ENCODE assay signal across 8 cellular contexts in the genomic region with DNA sequence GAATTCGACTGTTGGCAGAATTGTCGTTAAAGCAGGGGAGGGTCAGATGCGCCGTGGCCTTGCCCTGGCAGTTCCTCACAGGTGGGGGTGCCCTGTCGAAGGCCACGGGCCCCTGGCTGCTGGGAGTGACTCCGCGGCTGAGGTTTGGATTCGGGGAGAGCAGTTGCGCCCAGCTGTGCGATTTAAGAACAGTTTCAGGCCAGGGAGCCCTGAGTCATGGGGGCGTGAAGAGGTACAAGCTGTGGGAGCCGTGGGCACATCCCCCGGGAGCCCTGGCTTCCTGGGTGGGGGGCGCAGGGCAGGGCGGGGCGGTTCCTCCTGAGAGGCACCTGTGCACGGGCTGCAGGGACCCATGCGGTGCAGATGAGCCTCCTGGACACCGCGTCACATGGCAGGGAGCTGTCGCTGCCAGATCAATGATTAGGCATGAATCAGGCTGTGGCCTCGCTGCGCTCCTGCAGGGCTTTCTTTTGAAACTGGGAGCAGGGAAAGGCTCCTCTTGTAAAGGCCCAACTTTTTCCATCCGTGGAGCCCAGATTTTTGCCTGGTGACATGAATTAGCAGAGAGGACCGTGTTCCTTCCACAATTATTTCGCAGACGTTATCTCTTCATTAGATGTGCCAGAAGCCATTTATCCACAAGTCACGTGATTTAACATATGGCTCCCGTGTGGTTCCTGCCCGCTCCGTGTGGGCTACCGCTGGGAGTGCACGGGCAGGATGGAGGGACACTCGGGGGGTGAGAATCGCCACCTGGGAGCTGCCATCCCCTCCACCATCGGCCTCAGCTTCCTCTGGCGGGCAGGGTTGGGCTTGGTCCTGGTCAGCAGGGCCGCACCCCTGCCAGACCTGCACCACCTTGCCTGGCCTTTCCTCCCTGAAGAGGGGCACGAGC. TPM values are rescaled to one million over a fixed set of nuclear protein-coding genes. Genes with fewer than 3 reads are reported as not detected.
DNase-seq lines count a peak whose midpoint lies in the region; ATAC-seq and TF ChIP-seq lines count a peak whose summit lies in the region.

No MANE protein-coding gene starts in this region.

- POLR2A ChIA-PET in activated naive CD8-positive, alpha-beta T cell treated with anti-CD3 and anti-CD28 coated beads, Interleukin-2, amount 10 ng/mL, durations not matched to agents 7 days and 5 days (lab: Charles Lee), result interaction anchor here (0.8 to 4.0 kb wide), 6 partner anchors 10 to 49 kb away, joined by 3 to 33 read pairs (median 4); no protein-coding TSS in a partner anchor

- no peaks in the 10 kb centered on the region for H3K36me3 Mint-ChIP-seq in activated naive CD8-positive, alpha-beta T cell treated with anti-CD3 and anti-CD28 coated beads, Interleukin-2, amount 10 ng/mL, durations not matched to agents 7 days and 5 days

- H3K4me3 Mint-ChIP-seq in activated naive CD8-positive, alpha-beta T cell treated with anti-CD3 and anti-CD28 coated beads, Interleukin-2, amount 10 ng/mL, durations not matched to agents 7 days and 5 days, result peak overlapping the region; percentile 89

- no peak for TF ChIP-seq CTCF in left ventricle myocardium inferior (IDR thresholded peaks at IDR 0.05; ENCODE audit: borderline replicate concordance)

- no peaks in the 10 kb centered on the region for H3K9me3 ChIP-seq in left ventricle myocardium inferior (replicated peaks)

- peak overlapping the region; percentile 91 for H3K4me3 ChIP-seq in left ventricle myocardium inferior

- H3K36me3 ChIP-seq in left ventricle myocardium inferior, result no peaks in the 10 kb centered on the region

- peak overlapping the region; percentile 98 for H3K27ac ChIP-seq in left ventricle myocardium inferior (replicated peaks)

- peaks cover 69% of the 10 kb centered on the region for H3K4me1 ChIP-seq in left ventricle myocardium inferior

- intact Hi-C loops in left ventricle myocardium inferior (cut with micrococcal nuclease) (no loop called here), sciatic nerve (cut with DNase I) (no loop called here)

- ATAC-seq in activated naive CD8-positive, alpha-beta T cell treated with anti-CD3 and anti-CD28 coated beads, Interleukin-2, amount 10 ng/mL, durations not matched to agents 7 days and 5 days (ENCODE audit: low read depth), result peak; percentile 16
- ATAC-seq in sciatic nerve, result peak; percentile 8
- no peak for ATAC-seq in GM19467 (IDR thresholded peaks at IDR 0.05; ENCODE audit: unreplicated experiment)

- H3K9me3 Mint-ChIP-seq in activated naive CD8-positive, alpha-beta T cell treated with anti-CD3 and anti-CD28 coated beads, Interleukin-2, amount 10 ng/mL, durations not matched to agents 7 days and 5 days, result no peaks in the 10 kb centered on the region

- H3K27ac Mint-ChIP-seq in activated naive CD8-positive, alpha-beta T cell treated with anti-CD3 and anti-CD28 coated beads, Interleukin-2, amount 10 ng/mL, durations not matched to agents 7 days and 5 days, result peak overlapping the region; percentile 92

- H3K27me3 ChIP-seq in left ventricle myocardium inferior (ENCODE audit: low read depth), result no peaks in the 10 kb centered on the region

- DNase-seq in DMS53 (lab: John Stamatoyannopoulos, UW) (peak; percentile 82), HCEC 1CT (peak; percentile 74), NCI-H69 (lab: John Stamatoyannopoulos, UW) (peak; percentile 60), left ventricle myocardium inferior (peak; percentile 32), sciatic nerve (ENCODE audit: low spot score) (no peak), DMS153 treated with DMSO at 0.1 percent for 48 hours (lab: John Stamatoyannopoulos, UW; ENCODE audit: unreplicated experiment) (no peak)
- DNase-seq in activated naive CD8-positive, alpha-beta T cell treated with anti-CD3 and anti-CD28 coated beads, Interleukin-2, amount 10 ng/mL, durations not matched to agents 7 days and 5 days, result peak; percentile 61

- peaks cover 2% of the 10 kb centered on the region for H3K27me3 Mint-ChIP-seq in activated naive CD8-positive, alpha-beta T cell treated with anti-CD3 and anti-CD28 coated beads, Interleukin-2, amount 10 ng/mL, durations not matched to agents 7 days and 5 days

- peaks cover 5% of the 10 kb centered on the region for H3K4me1 Mint-ChIP-seq in activated naive CD8-positive, alpha-beta T cell treated with anti-CD3 and anti-CD28 coated beads, Interleukin-2, amount 10 ng/mL, durations not matched to agents 7 days and 5 days

RNA-seq across cellular contexts. Expression of a gene that starts 0.9 kb away (rescaled TPM):
- total RNA-seq in activated naive CD8-positive, alpha-beta T cell treated with anti-CD3 and anti-CD28 coated beads, Interleukin-2, amount 10 ng/mL, durations not matched to agents 7 days and 5 days, result 10 to 100 TPM; 16.6 to 17.1 TPM
- 17.2 TPM for total RNA-seq in left ventricle myocardium inferior
- total RNA-seq in sciatic nerve, result 13.3 TPM

Comparison
In these comparisons a context has a peak if more than half of its experiments do, and no peak if none do; other contexts are left out.
1. DNase-seq: peak in DMS53 (single experiment), HCEC 1CT (single experiment), NCI-H69 (single experiment), activated naive CD8-positive, alpha-beta T cell treated with anti-CD3 and anti-CD28 coated beads, Interleukin-2, amount 10 ng/mL, durations not matched to agents 7 days and 5 days (single experiment) and left ventricle myocardium inferior (single experiment); none in sciatic nerve (single experiment) and DMS153 treated with DMSO at 0.1 percent for 48 hours (single experiment).